12 cellular contexts compared by ENCODE assay signal in genomic region chr4:26751838-26752237, GRCh38.
A peak's percentile ranks its signal among the peaks of the same experiment; 100 is the strongest.
DNase-seq lines count a peak whose midpoint lies in the region; ATAC-seq and TF ChIP-seq lines count a peak whose summit lies in the region.
"Had no signal": no experiment of that assay in that cellular context is flagged by ENCODE, and none has a peak within 500 bp of the region (broad histone marks: within the 10 kb centered on the region; RNA-seq: fewer than 3 reads in every experiment).

No MANE protein-coding gene starts in this region.

- H3K36me3 ChIP-seq in left lung = no peaks in the 10 kb centered on the region

- POLR2A ChIA-PET in activated CD4-positive, alpha-beta memory T cell treated with anti-CD3 and anti-CD28 coated beads for 36 hours (lab: Charles Lee) = no interaction called here

- intact Hi-C loops in left lung (cut with DNase I) = no loop called here
- intact Hi-C loops in activated CD4-positive, alpha-beta memory T cell treated with anti-CD3 and anti-CD28 coated beads for 36 hours (cut with micrococcal nuclease) = no loop called here

- TF ChIP-seq CTCF in left lung (IDR thresholded peaks at IDR 0.05) = no peak

- no peak overlapping the region for H3K4me3 Mint-ChIP-seq in activated T-cell treated with anti-CD3 and anti-CD28 coated beads, Interleukin-2, amount 50 U/mL, for 72 hours
- no peak overlapping the region for H3K4me3 Mint-ChIP-seq in stimulated activated memory B cell treated with anti-CD40 and anti-IgM and Interleukin-4, amounts not matched to agents 10 μg/mL and 1 μg/mL and 100 μg/mL, for 72 hours
- H3K4me3 Mint-ChIP-seq in activated CD4-positive, alpha-beta memory T cell treated with anti-CD3 and anti-CD28 coated beads for 36 hours = no peak overlapping the region
- H3K4me3 Mint-ChIP-seq: activated CD4-positive, alpha-beta T cell treated with anti-CD3 and anti-CD28 coated beads, Interleukin-2, amount 10 ng/mL, durations not matched to agents 24 days and 14 days had no signal

- peak; percentile 95 to 98 for ATAC-seq in activated T-cell treated with anti-CD3 and anti-CD28 coated beads, Interleukin-2, amount 50 U/mL, for 72 hours (replicated peaks in 1 of 2)
- ATAC-seq in GM21526 (IDR thresholded peaks at IDR 0.05; ENCODE audit: low FRiP score, unreplicated experiment) (peak; percentile 91), HG03066 (IDR thresholded peaks at IDR 0.05; ENCODE audit: low read depth, unreplicated experiment) (peak; percentile 87), left lung (no peak)
- peak; percentile 50 for ATAC-seq in stimulated activated memory B cell treated with anti-CD40 and anti-IgM and Interleukin-4, amounts not matched to agents 10 μg/mL and 1 μg/mL and 100 μg/mL, for 72 hours

- peaks cover 0 to 12% of the 10 kb centered on the region in 2 donors for H3K4me1 ChIP-seq in left lung

- H3K9me3 ChIP-seq in left lung = no peaks in the 10 kb centered on the region

- no peak overlapping the region for H3K27ac Mint-ChIP-seq in activated T-cell treated with anti-CD3 and anti-CD28 coated beads, Interleukin-2, amount 50 U/mL, for 72 hours
- no peak overlapping the region for H3K27ac Mint-ChIP-seq in stimulated activated memory B cell treated with anti-CD40 and anti-IgM and Interleukin-4, amounts not matched to agents 10 μg/mL and 1 μg/mL and 100 μg/mL, for 72 hours
- no peak overlapping the region for H3K27ac Mint-ChIP-seq in activated CD4-positive, alpha-beta memory T cell treated with anti-CD3 and anti-CD28 coated beads for 36 hours
- H3K27ac Mint-ChIP-seq: activated CD4-positive, alpha-beta T cell treated with anti-CD3 and anti-CD28 coated beads, Interleukin-2, amount 10 ng/mL, durations not matched to agents 24 days and 14 days had no signal

- peaks cover 26% of the 10 kb centered on the region for H3K4me1 Mint-ChIP-seq in activated T-cell treated with anti-CD3 and anti-CD28 coated beads, Interleukin-2, amount 50 U/mL, for 72 hours (ENCODE audit: low read depth)
- H3K4me1 Mint-ChIP-seq in stimulated activated memory B cell treated with anti-CD40 and anti-IgM and Interleukin-4, amounts not matched to agents 10 μg/mL and 1 μg/mL and 100 μg/mL, for 72 hours = peaks cover 11% of the 10 kb centered on the region
- H3K4me1 Mint-ChIP-seq in activated CD4-positive, alpha-beta memory T cell treated with anti-CD3 and anti-CD28 coated beads for 36 hours (ENCODE audit: low read depth) = peaks cover 11% of the 10 kb centered on the region

- CTCF ChIA-PET in activated CD4-positive, alpha-beta memory T cell treated with anti-CD3 and anti-CD28 coated beads for 36 hours (lab: Charles Lee) = no interaction called here

- no peaks in the 10 kb centered on the region for H3K9me3 Mint-ChIP-seq in activated T-cell treated with anti-CD3 and anti-CD28 coated beads, Interleukin-2, amount 50 U/mL, for 72 hours
- no peaks in the 10 kb centered on the region for H3K9me3 Mint-ChIP-seq in stimulated activated memory B cell treated with anti-CD40 and anti-IgM and Interleukin-4, amounts not matched to agents 10 μg/mL and 1 μg/mL and 100 μg/mL, for 72 hours
- no peaks in the 10 kb centered on the region for H3K9me3 Mint-ChIP-seq in activated CD4-positive, alpha-beta memory T cell treated with anti-CD3 and anti-CD28 coated beads for 36 hours
- H3K9me3 Mint-ChIP-seq: activated CD4-positive, alpha-beta T cell treated with anti-CD3 and anti-CD28 coated beads, Interleukin-2, amount 10 ng/mL, durations not matched to agents 24 days and 14 days had no signal

- H3K4me3 ChIP-seq in left lung = no peak overlapping the region

- H3K27me3 ChIP-seq in left lung = no peaks in the 10 kb centered on the region

- H3K27ac ChIP-seq in left lung = no peak overlapping the region

- H3K27me3 Mint-ChIP-seq in activated T-cell treated with anti-CD3 and anti-CD28 coated beads, Interleukin-2, amount 50 U/mL, for 72 hours (ENCODE audit: low read depth) = no peaks in the 10 kb centered on the region
- H3K27me3 Mint-ChIP-seq in stimulated activated memory B cell treated with anti-CD40 and anti-IgM and Interleukin-4, amounts not matched to agents 10 μg/mL and 1 μg/mL and 100 μg/mL, for 72 hours = no peaks in the 10 kb centered on the region
- no peaks in the 10 kb centered on the region for H3K27me3 Mint-ChIP-seq in activated CD4-positive, alpha-beta memory T cell treated with anti-CD3 and anti-CD28 coated beads for 36 hours

- DNase-seq in activated T-cell treated with anti-CD3 and anti-CD28 coated beads, Interleukin-2, amount 50 U/mL, for 72 hours = peak; percentile 8 to 12
- no peak for DNase-seq in activated T-cell treated with anti-CD3 and anti-CD28 coated beads for 4 hours
- DNase-seq in OCI-M2 (lab: John Stamatoyannopoulos, UW; ENCODE audit: unreplicated experiment) = no peak
- no peak for DNase-seq in left lung
- DNase-seq in activated CD4-positive, alpha-beta memory T cell treated with anti-CD3 and anti-CD28 coated beads for 36 hours = no peak
- DNase-seq: activated CD4-positive, alpha-beta T cell treated with anti-CD3 and anti-CD28 coated beads, Interleukin-2, amount 10 ng/mL, durations not matched to agents 24 days and 14 days; anterior cingulate cortex; DMS79 treated with DMSO at 0.1 percent for 48 hours; NCI-H526 treated with DMSO at 0.1 percent for 48 hours had no signal

- no peaks in the 10 kb centered on the region for H3K36me3 Mint-ChIP-seq in activated T-cell treated with anti-CD3 and anti-CD28 coated beads, Interleukin-2, amount 50 U/mL, for 72 hours (ENCODE audit: insufficient read depth in 2 of 2)
- H3K36me3 Mint-ChIP-seq in stimulated activated memory B cell treated with anti-CD40 and anti-IgM and Interleukin-4, amounts not matched to agents 10 μg/mL and 1 μg/mL and 100 μg/mL, for 72 hours = peaks cover 11% of the 10 kb centered on the region
- H3K36me3 Mint-ChIP-seq in activated CD4-positive, alpha-beta memory T cell treated with anti-CD3 and anti-CD28 coated beads for 36 hours = peaks cover 16% of the 10 kb centered on the region

Comparison
In these comparisons a context has a peak if more than half of its experiments do, and no peak if none do; other contexts are left out.
1. DNase-seq: peak in activated T-cell treated with anti-CD3 and anti-CD28 coated beads, Interleukin-2, amount 50 U/mL, for 72 hours (2 of 2); none in activated T-cell treated with anti-CD3 and anti-CD28 coated beads for 4 hours (single experiment), OCI-M2 (single experiment), left lung (0 of 2) and activated CD4-positive, alpha-beta memory T cell treated with anti-CD3 and anti-CD28 coated beads for 36 hours (single experiment).